Comparison of ENCODE assay signal across 8 cellular contexts in the genomic region with DNA sequence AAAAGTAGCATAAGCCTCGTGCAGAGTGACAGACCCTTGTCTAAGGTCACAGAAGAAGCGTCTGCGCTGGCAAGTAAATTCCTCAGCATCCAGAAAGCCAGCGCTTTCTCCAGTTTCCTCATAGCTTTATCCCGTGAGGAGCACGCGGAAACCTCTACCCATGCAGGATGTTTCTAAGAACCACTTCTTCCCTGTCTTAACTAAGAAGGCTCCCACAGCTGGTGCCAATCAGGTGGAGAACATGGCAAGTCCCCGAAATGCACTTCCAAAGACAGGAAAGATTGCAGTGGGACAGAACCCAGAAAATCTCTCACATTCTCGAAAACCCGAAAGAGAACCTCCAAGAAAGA. TPM values are rescaled to one million over a fixed set of nuclear protein-coding genes. Genes with fewer than 3 reads are reported as not detected.
A peak's percentile ranks its signal among the peaks of the same experiment; 100 is the strongest.
DNase-seq lines count a peak whose midpoint lies in the region; ATAC-seq and TF ChIP-seq lines count a peak whose summit lies in the region.

No MANE protein-coding gene starts in this region.

- intact Hi-C loops in Right ventricle myocardium superior (cut with DNase I): no loop called here
- intact Hi-C loops in activated CD4-positive, alpha-beta memory T cell treated with anti-CD3 and anti-CD28 coated beads for 36 hours (cut with micrococcal nuclease): loop anchor here (1.0 to 10.0 kb wide), 5 partner anchors 27 to 1797 kb away; a partner anchor contains a TSS

- ATAC-seq in Right ventricle myocardium superior (ENCODE audit: poor library complexity): no peak
- no peak for ATAC-seq in stimulated activated memory B cell treated with anti-CD40 and anti-IgM and Interleukin-4, amounts not matched to agents 10 μg/mL and 1 μg/mL and 100 μg/mL, for 72 hours

- H3K27ac Mint-ChIP-seq in activated CD4-positive, alpha-beta memory T cell treated with anti-CD3 and anti-CD28 coated beads for 36 hours: no peak overlapping the region
- no peak overlapping the region for H3K27ac Mint-ChIP-seq in stimulated activated memory B cell treated with anti-CD40 and anti-IgM and Interleukin-4, amounts not matched to agents 10 μg/mL and 1 μg/mL and 100 μg/mL, for 72 hours

- CTCF ChIA-PET in activated CD4-positive, alpha-beta memory T cell treated with anti-CD3 and anti-CD28 coated beads for 36 hours (lab: Charles Lee): interaction anchor here (1.2 to 1.5 kb wide), 2 partner anchors 51 to 99 kb away, joined by 6 to 8 read pairs; a partner anchor contains a TSS

- TF ChIP-seq CTCF in cardiac muscle cell (IDR thresholded peaks at IDR 0.05; ENCODE audit: low read depth, low read length) (no peak), OCI-LY1 (IDR thresholded peaks at IDR 0.05; ENCODE audit: low read length) (no peak)

- H4K20me1 ChIP-seq in OCI-LY1 (ENCODE audit: insufficient read depth, low read length): no peaks in the 10 kb centered on the region

- no peaks in the 10 kb centered on the region for H3F3A ChIP-seq in OCI-LY1 (ENCODE audit: insufficient read depth, low read length)

- H3K27me3 ChIP-seq in cardiac muscle cell (no peaks in the 10 kb centered on the region), OCI-LY1 (ENCODE audit: insufficient read depth, low read length) (no peaks in the 10 kb centered on the region), subcutaneous abdominal adipose tissue (ENCODE audit: control insufficient read depth in 5 of 5, insufficient read depth in 4 of 5, low read length in 5 of 5) (peaks cover 0 to 2% (median 0%) of the 10 kb centered on the region in 5 donors)

- peaks cover 71% of the 10 kb centered on the region for H3K79me2 ChIP-seq in OCI-LY1 (ENCODE audit: insufficient read depth, low read length)

- POLR2A ChIA-PET in activated CD4-positive, alpha-beta memory T cell treated with anti-CD3 and anti-CD28 coated beads for 36 hours (lab: Charles Lee): interaction anchor here (0.9 to 3.6 kb wide), 9 partner anchors 14 to 133 kb away, joined by 3 to 37 read pairs (median 8); a partner anchor contains a TSS

- no peak overlapping the region for H2AFZ ChIP-seq in OCI-LY1 (ENCODE audit: low read length)

- H3K9me3 ChIP-seq in cardiac muscle cell (ENCODE audit: low read depth) (no peaks in the 10 kb centered on the region), OCI-LY1 (ENCODE audit: low read length) (no peaks in the 10 kb centered on the region), subcutaneous abdominal adipose tissue (ENCODE audit: control insufficient read depth in 5 of 5, low read length in 5 of 5) (no peaks in the 10 kb centered on the region)

- peak overlapping the region; percentile 97 for H3K9ac ChIP-seq in OCI-LY1 (ENCODE audit: low read length)
- peak overlapping the region; percentile 64 to 92 (median 85) for H3K9ac ChIP-seq in subcutaneous abdominal adipose tissue (ENCODE audit: low read length in 5 of 5)

- no peaks in the 10 kb centered on the region for H3K27me3 Mint-ChIP-seq in activated CD4-positive, alpha-beta memory T cell treated with anti-CD3 and anti-CD28 coated beads for 36 hours
- H3K27me3 Mint-ChIP-seq in stimulated activated memory B cell treated with anti-CD40 and anti-IgM and Interleukin-4, amounts not matched to agents 10 μg/mL and 1 μg/mL and 100 μg/mL, for 72 hours: no peaks in the 10 kb centered on the region

- no peaks in the 10 kb centered on the region for H3K9me3 Mint-ChIP-seq in activated CD4-positive, alpha-beta memory T cell treated with anti-CD3 and anti-CD28 coated beads for 36 hours
- H3K9me3 Mint-ChIP-seq in stimulated activated memory B cell treated with anti-CD40 and anti-IgM and Interleukin-4, amounts not matched to agents 10 μg/mL and 1 μg/mL and 100 μg/mL, for 72 hours: no peaks in the 10 kb centered on the region

- H3K4me1 ChIP-seq in cardiac muscle cell (ENCODE audit: low read depth) (peaks cover 22% of the 10 kb centered on the region), OCI-LY1 (ENCODE audit: insufficient read depth, low read length, severe bottlenecking) (peaks cover 27% of the 10 kb centered on the region), subcutaneous abdominal adipose tissue (ENCODE audit: control insufficient read depth in 5 of 5, insufficient read depth in 5 of 5, low read length in 5 of 5) (peaks cover 6 to 46% (median 37%) of the 10 kb centered on the region in 5 donors)

- H3K36me3 ChIP-seq in cardiac muscle cell (peaks cover 21% of the 10 kb centered on the region), OCI-LY1 (ENCODE audit: insufficient read depth, low read length) (peaks cover 45% of the 10 kb centered on the region), subcutaneous abdominal adipose tissue (ENCODE audit: control insufficient read depth in 5 of 5, insufficient read depth in 5 of 5, low read length in 5 of 5) (peaks cover 4 to 29% (median 20%) of the 10 kb centered on the region in 5 donors)

- H3K4me3 ChIP-seq in cardiac muscle cell (peak overlapping the region; percentile 57), OCI-LY1 (ENCODE audit: low read depth, low read length, poor library complexity, severe bottlenecking) (peak overlapping the region; percentile 98), subcutaneous abdominal adipose tissue (ENCODE audit: low read depth in 1 of 5, low read length in 5 of 5) (peak overlapping the region; percentile 87 to 99 (median 98))

- H3K4me2 ChIP-seq in OCI-LY1 (ENCODE audit: low read length): peak overlapping the region; percentile 99

- no peak overlapping the region for H3K4me3 Mint-ChIP-seq in activated CD4-positive, alpha-beta memory T cell treated with anti-CD3 and anti-CD28 coated beads for 36 hours
- H3K4me3 Mint-ChIP-seq in stimulated activated memory B cell treated with anti-CD40 and anti-IgM and Interleukin-4, amounts not matched to agents 10 μg/mL and 1 μg/mL and 100 μg/mL, for 72 hours: no peak overlapping the region

- peaks cover 38% of the 10 kb centered on the region for H3K4me1 Mint-ChIP-seq in activated CD4-positive, alpha-beta memory T cell treated with anti-CD3 and anti-CD28 coated beads for 36 hours (ENCODE audit: low read depth)
- H3K4me1 Mint-ChIP-seq in stimulated activated memory B cell treated with anti-CD40 and anti-IgM and Interleukin-4, amounts not matched to agents 10 μg/mL and 1 μg/mL and 100 μg/mL, for 72 hours: peaks cover 56% of the 10 kb centered on the region

- H3K9me2 ChIP-seq in OCI-LY1 (ENCODE audit: low read depth, low read length): no peaks in the 10 kb centered on the region

- peak overlapping the region; percentile 98 for H3K27ac ChIP-seq in cardiac muscle cell
- peak overlapping the region; percentile 95 for H3K27ac ChIP-seq in OCI-LY1 (ENCODE audit: low read depth, low read length, poor library complexity, severe bottlenecking)
- H3K27ac ChIP-seq in subcutaneous abdominal adipose tissue (ENCODE audit: low read depth, low read length): peak overlapping the region; percentile 95

- peaks cover 41% of the 10 kb centered on the region for H3K36me3 Mint-ChIP-seq in activated CD4-positive, alpha-beta memory T cell treated with anti-CD3 and anti-CD28 coated beads for 36 hours
- H3K36me3 Mint-ChIP-seq in stimulated activated memory B cell treated with anti-CD40 and anti-IgM and Interleukin-4, amounts not matched to agents 10 μg/mL and 1 μg/mL and 100 μg/mL, for 72 hours: peaks cover 26% of the 10 kb centered on the region

- no peak for DNase-seq in cardiac muscle cell (ENCODE audit: low read depth in 1 of 2, low spot score in 1 of 2)
- no peak for DNase-seq in Right ventricle myocardium superior
- DNase-seq in foreskin melanocyte: peak; percentile 92
- DNase-seq in activated CD4-positive, alpha-beta memory T cell treated with anti-CD3 and anti-CD28 coated beads for 36 hours: no peak
- no peak for DNase-seq in NCI-H1436 (lab: John Stamatoyannopoulos, UW)

RNA-seq across cellular contexts. Expression of a gene that starts 1.0 kb away (rescaled TPM):
- total RNA-seq in cardiac muscle cell: 7.6 and 14.7 TPM in 2 replicates
- polyA plus RNA-seq in cardiac muscle cell: 27.0 and 30.7 TPM in 2 replicates
- total RNA-seq in Right ventricle myocardium superior: 15.4 TPM
- 10 to 100 TPM; 24.1 to 28.1 TPM for total RNA-seq in activated CD4-positive, alpha-beta memory T cell treated with anti-CD3 and anti-CD28 coated beads for 36 hours

RNA-seq across cellular contexts. Expression of a gene that starts 52.7 kb away (rescaled TPM):
- total RNA-seq in cardiac muscle cell (74.0 and 102 TPM in 2 replicates), Right ventricle myocardium superior (162 TPM)
- polyA plus RNA-seq in cardiac muscle cell: 235 and 279 TPM in 2 replicates
- total RNA-seq in activated CD4-positive, alpha-beta memory T cell treated with anti-CD3 and anti-CD28 coated beads for 36 hours: 100 to 1,000 TPM; 349 to 355 TPM
